In genomic region chr6:148392127-148392526, GRCh38 we compare ENCODE assay signal across 1 cellular context. TPM values are rescaled to one million over a fixed set of nuclear protein-coding genes. Genes with fewer than 3 reads are reported as not detected.
"Had no signal": no experiment of that assay in that cellular context is flagged by ENCODE, and none has a peak within 500 bp of the region (broad histone marks: within the 10 kb centered on the region; RNA-seq: fewer than 3 reads in every experiment).

No MANE protein-coding gene starts in this region.

RNA-seq across cellular contexts. Expression of gene SASH1, which starts 49.5 kb away (rescaled TPM):
- total RNA-seq: naive thymus-derived CD8-positive, alpha-beta T cell had no signal
- polyA plus RNA-seq: naive thymus-derived CD8-positive, alpha-beta T cell had no signal
